Comparison of ENCODE assay signal across 12 cellular contexts in genomic region chr10:93475871-93476270, GRCh38. TPM values are rescaled to one million over a fixed set of nuclear protein-coding genes. Genes with fewer than 3 reads are reported as not detected.
DNase-seq lines count a peak whose midpoint lies in the region; ATAC-seq and TF ChIP-seq lines count a peak whose summit lies in the region.
"Had no signal": no experiment of that assay in that cellular context is flagged by ENCODE, and none has a peak within 500 bp of the region (broad histone marks: within the 10 kb centered on the region; RNA-seq: fewer than 3 reads in every experiment).

No MANE protein-coding gene starts in this region.

- peaks cover under 1% of the 10 kb centered on the region for H3K27me3 Mint-ChIP-seq in nephron progenitor cell (ENCODE audit: low read depth, poor library complexity)
- H3K27me3 Mint-ChIP-seq: activated T-cell treated with anti-CD3 and anti-CD28 coated beads, Interleukin-2, amount 50 U/mL, for 24 hours had no signal

- no peak overlapping the region for H3K4me3 ChIP-seq in esophagus squamous epithelium
- H3K4me3 ChIP-seq in sigmoid colon, result no peak overlapping the region
- H3K4me3 ChIP-seq: GM23338 had no signal

- no peaks in the 10 kb centered on the region for H3K27me3 ChIP-seq in esophagus squamous epithelium
- H3K27me3 ChIP-seq in sigmoid colon, result no peaks in the 10 kb centered on the region

- peaks cover 37% of the 10 kb centered on the region for H3K4me1 Mint-ChIP-seq in nephron progenitor cell

- H3K4me1 ChIP-seq in esophagus squamous epithelium (peaks cover 22 to 99% (median 68%) of the 10 kb centered on the region in 3 donors), sigmoid colon (peaks cover 0 to 92% (median 82%) of the 10 kb centered on the region in 4 donors)

- H3K9me3 ChIP-seq in esophagus squamous epithelium (no peaks in the 10 kb centered on the region), sigmoid colon (no peaks in the 10 kb centered on the region)

- no peak for TF ChIP-seq EP300 in sigmoid colon (IDR thresholded peaks at IDR 0.05)

- 24 to 30% methylated on average over 2 of the region's 2 CpGs for WGBS in esophagus squamous epithelium, 2 donors
- 10 to 61% methylated on average over 2 of the region's 2 CpGs for WGBS in sigmoid colon, 2 donors

- H3K27ac Mint-ChIP-seq in nephron progenitor cell, result no peak overlapping the region
- H3K27ac Mint-ChIP-seq: activated T-cell treated with anti-CD3 and anti-CD28 coated beads, Interleukin-2, amount 50 U/mL, for 24 hours; GM23338 had no signal

- ATAC-seq in GM19023 (IDR thresholded peaks at IDR 0.05; ENCODE audit: unreplicated experiment), result no peak
- ATAC-seq: GM23338 had no signal

- no peak overlapping the region for H3K4me3 Mint-ChIP-seq in nephron progenitor cell
- H3K4me3 Mint-ChIP-seq: activated T-cell treated with anti-CD3 and anti-CD28 coated beads, Interleukin-2, amount 50 U/mL, for 24 hours; GM23338 had no signal

- intact Hi-C loops in esophagus squamous epithelium (cut with DNase I) (no loop called here), sigmoid colon (cut with DNase I) (no loop called here)

- H3K27ac ChIP-seq in esophagus squamous epithelium (peak overlapping the region; percentile 55 to 76 (median 68)), sigmoid colon (peak overlapping the region; percentile 43 to 95 (median 74))
- H3K27ac ChIP-seq: HL-60 had no signal

- TF ChIP-seq POLR2A in esophagus squamous epithelium (IDR thresholded peaks at IDR 0.05) (no peak), sigmoid colon (IDR thresholded peaks at IDR 0.05) (no peak)

- no peak for TF ChIP-seq CTCF in esophagus squamous epithelium (IDR thresholded peaks at IDR 0.05)
- TF ChIP-seq CTCF in sigmoid colon (IDR thresholded peaks at IDR 0.05), result no peak
- TF ChIP-seq CTCF in nephron progenitor cell (IDR thresholded peaks at IDR 0.05), result no peak

- peaks cover 5% of the 10 kb centered on the region for H3K36me3 Mint-ChIP-seq in nephron progenitor cell (ENCODE audit: low read depth)

- peak; percentile 89 for DNase-seq in EL
- DNase-seq in RKO (ENCODE audit: low spot score), result peak; percentile 43
- no peak for DNase-seq in esophagus squamous epithelium (lab: John Stamatoyannopoulos, UW)
- DNase-seq in sigmoid colon, result no peak
- DNase-seq in KG1 (lab: John Stamatoyannopoulos, UW), result no peak
- no peak for DNase-seq in NCI-H1930 (lab: John Stamatoyannopoulos, UW)
- DNase-seq in nephron progenitor cell, result no peak
- DNase-seq: activated T-cell treated with anti-CD3 and anti-CD28 coated beads, Interleukin-2, amount 50 U/mL, for 24 hours; DMS 273 treated with DMSO at 0.1 percent for 48 hours had no signal

- H3K9me3 Mint-ChIP-seq in nephron progenitor cell, result no peaks in the 10 kb centered on the region
- H3K9me3 Mint-ChIP-seq: activated T-cell treated with anti-CD3 and anti-CD28 coated beads, Interleukin-2, amount 50 U/mL, for 24 hours; GM23338 had no signal

- H3K36me3 ChIP-seq in esophagus squamous epithelium (peaks cover 0 to 21% (median 0%) of the 10 kb centered on the region in 3 donors), sigmoid colon (no peaks in the 10 kb centered on the region)

RNA-seq across cellular contexts. Expression of gene MYOF, which starts 6.3 kb away (rescaled TPM):
- 100 to 1,000 TPM in 2 of 4 donors, 10 to 100 TPM in 2; 61.1 to 123 (median 99.6) TPM for total RNA-seq in esophagus squamous epithelium
- total RNA-seq in sigmoid colon, result 10 to 100 TPM; 33.6 to 83.4 (median 70.2) TPM
- 10 to 100 TPM; 12.6 to 36.3 (median 18.5) TPM for polyA plus RNA-seq in sigmoid colon

RNA-seq across cellular contexts. Expression of gene CEP55, which starts 20.5 kb away (rescaled TPM):
- total RNA-seq in esophagus squamous epithelium (10 to 100 TPM in 2 of 4 donors, 1 to 10 TPM in 2; 6.7 to 23.7 (median 14.4) TPM), sigmoid colon (1 to 10 TPM in 2 of 4 donors, not detected in 2; 1.4 to 1.5 TPM)
- 10 to 100 TPM in 1 of 3 donors, 1 to 10 TPM in 2; 1.8 to 18.2 (median 6.2) TPM for polyA plus RNA-seq in sigmoid colon

Comparison
In these comparisons a context has a peak if more than half of its experiments do, and no peak if none do; other contexts are left out.
1. DNase-seq: peak in EL (single experiment) and RKO (single experiment); none in esophagus squamous epithelium (single experiment), sigmoid colon (single experiment), KG1 (single experiment), NCI-H1930 (0 of 2) and nephron progenitor cell (single experiment).